In genomic region chr13:37651371-37651770, GRCh38 we compare ENCODE assay signal across 1 cellular context.
TF ChIP-seq lines count a peak whose summit lies in the region.

No MANE protein-coding gene starts in this region.

TF ChIP-seq in IMR-90, 13 proteins besides CTCF, POLR2A, EP300 and RAD21 (continued from another document):
- no peak for TF ChIP-seq USF2 (IDR thresholded peaks at IDR 0.05; ENCODE audit: low read depth, low read length)
TF ChIP-seq in IMR-90: peak in this region for 0.
